ENCODE assay signal across 14 cellular contexts in the genomic region with DNA sequence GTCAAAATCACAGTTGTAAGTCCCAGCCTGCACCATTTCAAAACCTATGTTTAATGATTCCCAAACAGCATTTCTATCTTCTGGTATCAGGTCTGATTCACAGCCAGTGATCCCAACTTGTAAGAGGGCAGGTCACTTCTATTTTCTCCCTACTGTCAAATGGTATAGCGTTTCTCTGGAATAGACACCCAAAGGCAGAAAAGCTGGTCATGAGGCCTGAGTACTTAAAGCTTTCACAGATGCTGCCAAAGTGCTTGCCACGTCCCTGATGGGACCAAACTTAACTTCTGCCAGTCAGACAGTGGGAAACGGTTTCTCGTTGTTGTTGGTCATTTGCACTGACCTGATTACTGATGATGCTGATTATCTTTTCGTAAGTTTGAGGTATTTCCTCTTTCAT. TPM values are rescaled to one million over a fixed set of nuclear protein-coding genes. Genes with fewer than 3 reads are reported as not detected.
DNase-seq lines count a peak whose midpoint lies in the region; ATAC-seq and TF ChIP-seq lines count a peak whose summit lies in the region.
"Had no signal": no experiment of that assay in that cellular context is flagged by ENCODE, and none has a peak within 500 bp of the region (broad histone marks: within the 10 kb centered on the region; RNA-seq: fewer than 3 reads in every experiment).

No MANE protein-coding gene starts in this region.

- CTCF ChIA-PET in SK-N-SH (lab: Yijun Ruan, JAX) = interaction anchor here (1.2 to 13.4 kb wide), 5 partner anchors 14 to 303 kb away, joined by 3 to 104 read pairs (median 6); no protein-coding TSS in a partner anchor

- peaks cover 60 to 68% (median 62%) of the 10 kb centered on the region in 3 donors for H3K4me1 Mint-ChIP-seq in IgD-negative memory B cell
- H3K4me1 Mint-ChIP-seq in brain = peaks cover 64% of the 10 kb centered on the region
- H3K4me1 Mint-ChIP-seq in osteocyte (ENCODE audit: unreplicated experiment) = peaks cover 72% of the 10 kb centered on the region

- peak overlapping the region; percentile 62 to 99 (median 92) for H3K4me3 Mint-ChIP-seq in IgD-negative memory B cell
- H3K4me3 Mint-ChIP-seq in brain = no peak overlapping the region
- no peak overlapping the region for H3K4me3 Mint-ChIP-seq in osteocyte (ENCODE audit: unreplicated experiment)
- H3K4me3 Mint-ChIP-seq: HFFc6 had no signal

- H3K4me2 ChIP-seq in SK-N-SH = no peak overlapping the region

- no peaks in the 10 kb centered on the region for H4K20me1 ChIP-seq in SK-N-SH (ENCODE audit: insufficient read depth)

- no peak overlapping the region for H3K4me3 ChIP-seq in SK-N-SH (ENCODE audit: low read depth in 2 of 2, low read length in 1 of 2)
- H3K4me3 ChIP-seq: SK-N-MC, skin epidermis had no signal

- no peak for TF ChIP-seq RAD21 in SK-N-SH (IDR thresholded peaks at IDR 0.05; ENCODE audit: low read length)

- H3K9me2 ChIP-seq in SK-N-SH = no peaks in the 10 kb centered on the region

- H3K27ac Mint-ChIP-seq in IgD-negative memory B cell = peak overlapping the region; percentile 85 to 98 (median 95)
- H3K27ac Mint-ChIP-seq in brain = peak overlapping the region in 3 of 5 experiments; percentile 47 to 85 (median 51)
- H3K27ac Mint-ChIP-seq in osteocyte (ENCODE audit: unreplicated experiment) = peak overlapping the region; percentile 5
- H3K27ac Mint-ChIP-seq: HFFc6 had no signal

- H3K79me2 ChIP-seq in SK-N-SH (ENCODE audit: insufficient read depth) = peaks cover 77% of the 10 kb centered on the region

- peaks cover 33 to 49% of the 10 kb centered on the region in 2 experiments for H3K4me1 ChIP-seq in SK-N-SH (ENCODE audit: control insufficient read depth in 1 of 2, insufficient read depth in 2 of 2, low read depth in 1 of 2, low read length in 1 of 2)

- no peaks in the 10 kb centered on the region for H3K36me3 ChIP-seq in SK-N-SH (replicated peaks in 1 of 2; ENCODE audit: control insufficient read depth in 1 of 2, insufficient read depth in 2 of 2, low read length in 1 of 2)

- H3K9me3 Mint-ChIP-seq in IgD-negative memory B cell (peaks cover 0 to 3% (median 0%) of the 10 kb centered on the region in 3 donors), brain (no peaks in the 10 kb centered on the region), osteocyte (ENCODE audit: unreplicated experiment) (no peaks in the 10 kb centered on the region)
- H3K9me3 Mint-ChIP-seq: HFFc6 had no signal

- peaks cover 22% of the 10 kb centered on the region for H3F3A ChIP-seq in SK-N-SH (replicated peaks; ENCODE audit: insufficient read depth)

- H3K9me3 ChIP-seq in SK-N-SH = no peaks in the 10 kb centered on the region

- no peak for TF ChIP-seq EP300 in SK-N-SH (IDR thresholded peaks at IDR 0.05; ENCODE audit: borderline replicate concordance in 1 of 2, low read depth in 1 of 2, low read length in 1 of 2)

- DNase-seq in SK-N-SH = no peak
- DNase-seq in osteocyte (ENCODE audit: extremely low spot score, unreplicated experiment) = no peak
- DNase-seq in kidney glomerular epithelial cell (lab: John Stamatoyannopoulos, UW) = no peak
- no peak for DNase-seq in NCI-H1694 (lab: John Stamatoyannopoulos, UW)
- DNase-seq in activated gamma-delta T cell treated with Interleukin-2 at 50 U/mL for 16 hours = no peak
- DNase-seq: HFFc6; KG1; stimulated activated naive CD8-positive, alpha-beta T cell treated with anti-CD3 and anti-CD28 coated beads, Interleukin-15, Interleukin-2, amounts not matched to agents 100 U/mL and 50 U/mL, for 24 hours had no signal

- H3K27me3 ChIP-seq in SK-N-SH (ENCODE audit: insufficient read depth) = no peaks in the 10 kb centered on the region

- 68% methylated on average over 5 of the region's 5 CpGs for WGBS in SK-N-SH (ENCODE audit: low lambda C conversion rate)

- H3K36me3 Mint-ChIP-seq in IgD-negative memory B cell = no peaks in the 10 kb centered on the region
- peaks cover 8% of the 10 kb centered on the region for H3K36me3 Mint-ChIP-seq in brain
- H3K36me3 Mint-ChIP-seq in osteocyte (ENCODE audit: unreplicated experiment) = peaks cover 3% of the 10 kb centered on the region

- peak overlapping the region; percentile 83 to 85; a peak in 3 of 4 replicates for H3K27ac ChIP-seq in SK-N-SH (ENCODE audit: low read depth in 2 of 2, low read length in 1 of 2)
- H3K27ac ChIP-seq: SK-N-MC, VCaP had no signal

- TF ChIP-seq CTCF in SK-N-SH (IDR thresholded peaks at IDR 0.05) = no peak
- TF ChIP-seq CTCF in brain (conservative IDR thresholded peaks at IDR 0.05) = no peak
- no peak for TF ChIP-seq CTCF in osteocyte (IDR thresholded peaks at IDR 0.05)

- H2AFZ ChIP-seq in SK-N-SH (ENCODE audit: low read depth) = no peak overlapping the region

- peaks cover 4% of the 10 kb centered on the region for H3K27me3 Mint-ChIP-seq in IgD-negative memory B cell
- H3K27me3 Mint-ChIP-seq in brain = no peaks in the 10 kb centered on the region
- no peaks in the 10 kb centered on the region for H3K27me3 Mint-ChIP-seq in osteocyte (ENCODE audit: unreplicated experiment)

- POLR2A ChIA-PET in SK-N-SH (lab: Yijun Ruan, JAX) = interaction anchor here (0.8 to 1.0 kb wide), 2 partner anchors 21 to 23 kb away, joined by 3 to 4 read pairs; no protein-coding TSS in a partner anchor

- H3K9ac ChIP-seq in SK-N-SH = no peak overlapping the region

- no peak for ATAC-seq in SK-N-SH treated with all-trans-retinoic acid at 6 μM for 48 hours

TF ChIP-seq in SK-N-SH, 30 proteins besides CTCF, POLR2A, EP300 and RAD21:
- TF ChIP-seq MXI1 (IDR thresholded peaks at IDR 0.05; ENCODE audit: low read depth, low read length) (peak; percentile 22; the same call in 1 of the 2 replicates), RCOR1 (IDR thresholded peaks at IDR 0.05; ENCODE audit: low read length) (no peak)
TF ChIP-seq in SK-N-SH: peak in this region for 1.

TF ChIP-seq in SK-N-SH treated with all-trans-retinoic acid at 6 μM for 48 hours, 23 proteins besides CTCF, POLR2A, EP300 and RAD21 (continues in another document):
- no peak for TF ChIP-seq BACH2 (CRISPR knock-in tag; IDR thresholded peaks at IDR 0.05; ENCODE audit: borderline replicate concordance)
- TF ChIP-seq ISL1 (CRISPR knock-in tag; IDR thresholded peaks at IDR 0.05) = no peak
- TF ChIP-seq, protein P1, sequence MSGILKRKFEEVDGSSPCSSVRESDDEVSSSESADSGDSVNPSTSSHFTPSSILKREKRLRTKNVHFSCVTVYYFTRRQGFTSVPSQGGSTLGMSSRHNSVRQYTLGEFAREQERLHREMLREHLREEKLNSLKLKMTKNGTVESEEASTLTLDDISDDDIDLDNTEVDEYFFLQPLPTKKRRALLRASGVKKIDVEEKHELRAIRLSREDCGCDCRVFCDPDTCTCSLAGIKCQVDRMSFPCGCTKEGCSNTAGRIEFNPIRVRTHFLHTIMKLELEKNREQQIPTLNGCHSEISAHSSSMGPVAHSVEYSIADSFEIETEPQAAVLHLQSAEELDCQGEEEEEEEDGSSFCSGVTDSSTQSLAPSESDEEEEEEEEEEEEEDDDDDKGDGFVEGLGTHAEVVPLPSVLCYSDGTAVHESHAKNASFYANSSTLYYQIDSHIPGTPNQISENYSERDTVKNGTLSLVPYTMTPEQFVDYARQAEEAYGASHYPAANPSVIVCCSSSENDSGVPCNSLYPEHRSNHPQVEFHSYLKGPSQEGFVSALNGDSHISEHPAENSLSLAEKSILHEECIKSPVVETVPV (CRISPR knock-in tag; IDR thresholded peaks at IDR 0.05) = no peak
- TF ChIP-seq, protein P2, sequence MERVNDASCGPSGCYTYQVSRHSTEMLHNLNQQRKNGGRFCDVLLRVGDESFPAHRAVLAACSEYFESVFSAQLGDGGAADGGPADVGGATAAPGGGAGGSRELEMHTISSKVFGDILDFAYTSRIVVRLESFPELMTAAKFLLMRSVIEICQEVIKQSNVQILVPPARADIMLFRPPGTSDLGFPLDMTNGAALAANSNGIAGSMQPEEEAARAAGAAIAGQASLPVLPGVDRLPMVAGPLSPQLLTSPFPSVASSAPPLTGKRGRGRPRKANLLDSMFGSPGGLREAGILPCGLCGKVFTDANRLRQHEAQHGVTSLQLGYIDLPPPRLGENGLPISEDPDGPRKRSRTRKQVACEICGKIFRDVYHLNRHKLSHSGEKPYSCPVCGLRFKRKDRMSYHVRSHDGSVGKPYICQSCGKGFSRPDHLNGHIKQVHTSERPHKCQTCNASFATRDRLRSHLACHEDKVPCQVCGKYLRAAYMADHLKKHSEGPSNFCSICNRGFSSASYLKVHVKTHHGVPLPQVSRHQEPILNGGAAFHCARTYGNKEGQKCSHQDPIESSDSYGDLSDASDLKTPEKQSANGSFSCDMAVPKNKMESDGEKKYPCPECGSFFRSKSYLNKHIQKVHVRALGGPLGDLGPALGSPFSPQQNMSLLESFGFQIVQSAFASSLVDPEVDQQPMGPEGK (CRISPR knock-in tag; IDR thresholded peaks at IDR 0.05; ENCODE audit: borderline replicate concordance) = no peak
- no peak for TF ChIP-seq PPARA (CRISPR knock-in tag; IDR thresholded peaks at IDR 0.05; ENCODE audit: borderline replicate concordance)
- TF ChIP-seq TCF4 (CRISPR knock-in tag; IDR thresholded peaks at IDR 0.05; ENCODE audit: borderline replicate concordance) = no peak
- TF ChIP-seq ZNF565 (CRISPR knock-in tag; conservative IDR thresholded peaks at IDR 0.05; ENCODE audit: low read depth) = no peak
- TF ChIP-seq ZFP3 (CRISPR knock-in tag; IDR thresholded peaks at IDR 0.05) = no peak
- no peak for TF ChIP-seq TOX (CRISPR knock-in tag; IDR thresholded peaks at IDR 0.05; ENCODE audit: borderline replicate concordance)
- no peak for TF ChIP-seq ZNF70 (CRISPR knock-in tag; IDR thresholded peaks at IDR 0.05)
- no peak for TF ChIP-seq SNAI2 (CRISPR knock-in tag; IDR thresholded peaks at IDR 0.05)
- TF ChIP-seq ZFP30 (CRISPR knock-in tag; IDR thresholded peaks at IDR 0.05) = no peak
- no peak for TF ChIP-seq ESRRG (CRISPR knock-in tag; IDR thresholded peaks at IDR 0.05)
- no peak for TF ChIP-seq ZNF8 (CRISPR knock-in tag; IDR thresholded peaks at IDR 0.05)
- no peak for TF ChIP-seq CSDC2 (CRISPR knock-in tag; IDR thresholded peaks at IDR 0.05)

RNA-seq across cellular contexts. Expression of a gene that starts 43.4 kb away (rescaled TPM):
- polyA plus RNA-seq in SK-N-SH (2012; rRNA removed) (23.8 and 24.8 TPM in 2 replicates), IgD-negative memory B cell (210 TPM), brain (ENCODE audit: insufficient read depth, low read depth, low replicate concordance) (33.6 TPM)
- polyA plus RNA-seq in SK-N-SH (2012; cell fraction: cytosol; rRNA removed) = 16.9 and 20.7 TPM in 2 replicates
- 77.4 and 80.9 TPM in 2 replicates for polyA plus RNA-seq in SK-N-SH (2012; cell fraction: nucleus; rRNA removed)
- 113 and 123 TPM in 2 replicates for total RNA-seq in osteocyte

Comparison
In these comparisons a context has a peak if more than half of its experiments do, and no peak if none do; other contexts are left out.
1. H3K27ac Mint-ChIP-seq: peak in every context shown above with its lines; median percentile 95 in IgD-negative memory B cell; 51 in brain; 5 in osteocyte.
2. H3K4me3 Mint-ChIP-seq: peak in IgD-negative memory B cell (4 of 4); none in brain (0 of 5) and osteocyte (single experiment).